Comparison of ENCODE assay signal across 27 cellular contexts in the genomic region with DNA sequence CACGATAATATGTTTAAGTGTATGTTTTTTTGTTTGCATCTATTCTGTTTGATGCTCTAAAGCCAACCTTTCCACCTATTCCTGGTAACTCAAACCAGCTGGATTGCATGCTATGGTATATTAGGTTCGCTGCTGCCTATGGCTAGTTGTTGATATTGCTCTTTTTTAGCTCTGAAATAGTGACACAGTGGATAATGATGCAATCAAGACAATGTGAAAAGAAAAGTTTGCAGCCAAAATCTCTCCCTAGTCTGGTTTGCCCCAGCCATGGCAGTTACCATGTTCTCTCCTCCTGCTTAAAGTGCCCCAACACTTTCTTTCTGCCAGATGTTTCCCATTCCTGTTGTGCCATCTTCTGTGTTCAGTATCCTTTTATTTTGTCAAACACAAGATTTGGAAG.
DNase-seq lines count a peak whose midpoint lies in the region; ATAC-seq, FAIRE-seq and TF ChIP-seq lines count a peak whose summit lies in the region.
"Had no signal": no experiment of that assay in that cellular context is flagged by ENCODE, and none has a peak within 500 bp of the region (broad histone marks: within the 10 kb centered on the region; RNA-seq: fewer than 3 reads in every experiment).

No MANE protein-coding gene starts in this region.

- H3K23ac ChIP-seq in IMR-90 (ENCODE audit: low read depth, low read length) (no peak overlapping the region), H1 (ENCODE audit: insufficient read length) (no peak overlapping the region)

- no peaks in the 10 kb centered on the region; the same call in 1 of the 2 replicates for H3K9me1 ChIP-seq in IMR-90 (ENCODE audit: insufficient read depth, low read length)

- H3K27me3 ChIP-seq in IMR-90 (ENCODE audit: control insufficient read depth, insufficient read depth, low read length) (no peaks in the 10 kb centered on the region), H1 (replicated peaks in 1 of 4; ENCODE audit: control insufficient read depth in 3 of 4, extremely low read depth in 1 of 4, insufficient read depth in 3 of 4, low read length in 3 of 4) (no peaks in the 10 kb centered on the region)
- H3K27me3 ChIP-seq: BLaER1 treated with 17β-estradiol and CSF1 and Interleukin-3, amounts not matched to agents 10 nM and 100 nM; SJSA1 had no signal

- H3K9me3 ChIP-seq in IMR-90 (ENCODE audit: control insufficient read depth, insufficient read depth, low read length) (peaks cover 7% of the 10 kb centered on the region), H1 (ENCODE audit: insufficient read depth in 2 of 2, low read depth in 1 of 2, low read length in 1 of 2) (peaks cover 10 to 15% of the 10 kb centered on the region in 2 experiments; a peak in 3 of 4 replicates)
- H3K9me3 ChIP-seq: SJSA1 had no signal

- no peaks in the 10 kb centered on the region for H3K79me2 ChIP-seq in H1 (ENCODE audit: control insufficient read depth in 1 of 2, insufficient read depth in 2 of 2, low read length in 2 of 2)

- H3K4me2 ChIP-seq in IMR-90 (ENCODE audit: low read depth, low read length) (no peak overlapping the region), H1 (ENCODE audit: insufficient read depth in 1 of 2, low read depth in 2 of 2, low read length in 2 of 2) (no peak overlapping the region)
- H3K4me2 ChIP-seq: BLaER1 treated with 17β-estradiol and CSF1 and Interleukin-3, amounts not matched to agents 10 nM and 100 nM had no signal

- H2BK15ac ChIP-seq in IMR-90 (ENCODE audit: low read depth, low read length) (peak overlapping the region; percentile 89; the same call in 1 of the 3 replicates), H1 (ENCODE audit: low read length) (no peak overlapping the region)

- no peak overlapping the region for H3K14ac ChIP-seq in IMR-90 (replicated peaks; ENCODE audit: low read depth, low read length)
- H3K14ac ChIP-seq in H1 (ENCODE audit: insufficient read length) = no peak overlapping the region

- H2BK120ac ChIP-seq in IMR-90 (ENCODE audit: low read depth, low read length) (peak overlapping the region; percentile 85), H1 (replicated peaks; ENCODE audit: low read depth, low read length) (no peak overlapping the region)

- H2AK9ac ChIP-seq in IMR-90 (replicated peaks; ENCODE audit: low read depth, low read length, poor library complexity) = no peak overlapping the region

- TF ChIP-seq POLR2A in IMR-90 (IDR thresholded peaks at IDR 0.05; ENCODE audit: low read depth, low read length) (no peak), H1 (IDR thresholded peaks at IDR 0.05; ENCODE audit: control extremely low read depth in 1 of 2, low read depth in 2 of 2, low read length in 2 of 2) (no peak)

- no TSS peak for BruUV-seq in IMR-90 (replicated peaks; lab: Mats Ljungman, UMichigan)

- H2AK5ac ChIP-seq in IMR-90 (ENCODE audit: low read depth, low read length) = no peak overlapping the region
- H2AK5ac ChIP-seq in H1 (ENCODE audit: low read depth, low read length) = no peak overlapping the region

- DNase-seq in AG20443 (ENCODE audit: low spot score) (peak; percentile 15), IMR-90 (no peak), H1 (ENCODE audit: low read depth in 1 of 2, low spot score in 2 of 2) (no peak), fibroblast of the aortic adventitia (ENCODE audit: low read depth) (peak; percentile 55), nucleus accumbens (lab: John Stamatoyannopoulos, UW) (no peak)
- DNase-seq: AML-193; CD4-positive, alpha-beta T cell; DMS53; GOT3; HCEC 1CT; Kasumi-1; NCI-H1092 treated with DMSO at 0.1 percent for 48 hours; NCI-H1436; NCI-H187 treated with DMSO at 0.1 percent for 48 hours; NCI-H2171 treated with DMSO at 0.1 percent for 48 hours; NCI-H524 treated with DMSO at 0.1 percent for 48 hours; NCI-H774; Right ventricle myocardium superior; RPMI8226 had no signal

- intact Hi-C loops in IMR-90 (cut with micrococcal nuclease) = no loop called here

- H3K27ac ChIP-seq in IMR-90 (ENCODE audit: insufficient read depth, low read length) (no peak overlapping the region), H1 (ENCODE audit: low read depth, low read length) (no peak overlapping the region)
- H3K27ac ChIP-seq: BLaER1 treated with 17β-estradiol and CSF1 and Interleukin-3, amounts not matched to agents 10 nM and 100 nM; HL-60; SJSA1 had no signal

- H4K5ac ChIP-seq in IMR-90 (ENCODE audit: low read depth, low read length) (no peak overlapping the region), H1 (ENCODE audit: insufficient read length, low read depth, low read length) (no peak overlapping the region)

- POLR2A ChIA-PET in IMR-90 (lab: Charles Lee; ENCODE audit: unreplicated experiment) (no interaction called here), H1 (lab: Charles Lee; ENCODE audit: partially characterized antibody) (no interaction called here)

- H3K4me3 ChIP-seq in IMR-90 (ENCODE audit: insufficient read depth, low read depth, low read length) (no peak overlapping the region), H1 (ENCODE audit: extremely low read depth in 1 of 4, insufficient read depth in 2 of 4, low read depth in 3 of 4, low read length in 4 of 4) (no peak overlapping the region), fibroblast of the aortic adventitia (ENCODE audit: low read depth, low read length) (no peak overlapping the region)
- H3K4me3 ChIP-seq: BLaER1 treated with 17β-estradiol and CSF1 and Interleukin-3, amounts not matched to agents 10 nM and 100 nM; SJSA1 had no signal

- H2AFZ ChIP-seq in IMR-90 (replicated peaks; ENCODE audit: low read length, poor library complexity) = no peak overlapping the region
- H2AFZ ChIP-seq in H1 (ENCODE audit: low read length) = no peak overlapping the region

- ATAC-seq in IMR-90 (ENCODE audit: low read depth) (no peak), GM19395 (IDR thresholded peaks at IDR 0.05; ENCODE audit: unreplicated experiment) (no peak), GM18519 (IDR thresholded peaks at IDR 0.05; ENCODE audit: low FRiP score, unreplicated experiment) (no peak), HG02938 (IDR thresholded peaks at IDR 0.05; ENCODE audit: unreplicated experiment) (no peak)

- dilution Hi-C loops in IMR-90 (cut with HindIII; ENCODE audit: low sequenced_read_pairs, unreplicated experiment) = no loop called here

- no peaks in the 10 kb centered on the region for H3K79me1 ChIP-seq in IMR-90 (ENCODE audit: low read depth in 1 of 2, low read length in 2 of 2)
- no peaks in the 10 kb centered on the region for H3K79me1 ChIP-seq in H1 (ENCODE audit: low read depth, low read length)

- H2BK20ac ChIP-seq in IMR-90 (ENCODE audit: low read depth, low read length) (peak overlapping the region; percentile 87; the same call in 1 of the 2 replicates), H1 (ENCODE audit: low read length) (no peak overlapping the region)

- H2BK12ac ChIP-seq in H1 (ENCODE audit: low read depth, low read length) = no peak overlapping the region

- H3K36me3 ChIP-seq in IMR-90 (ENCODE audit: control insufficient read depth, insufficient read depth, low read length) (no peaks in the 10 kb centered on the region), H1 (ENCODE audit: control insufficient read depth in 2 of 4, insufficient read depth in 4 of 4, low read length in 3 of 4) (no peaks in the 10 kb centered on the region)
- H3K36me3 ChIP-seq: SJSA1 had no signal

- no peak for TF ChIP-seq EP300 in H1 (IDR thresholded peaks at IDR 0.05; ENCODE audit: borderline replicate concordance in 1 of 2, low read depth in 2 of 2, low read length in 2 of 2)

- no peaks in the 10 kb centered on the region for H4K20me1 ChIP-seq in IMR-90 (ENCODE audit: insufficient read depth, low read length)
- H4K20me1 ChIP-seq in H1 (replicated peaks in 1 of 2; ENCODE audit: control insufficient read depth in 1 of 2, insufficient read depth in 2 of 2, low read length in 2 of 2) = no peaks in the 10 kb centered on the region
- H4K20me1 ChIP-seq: BLaER1 treated with 17β-estradiol and CSF1 and Interleukin-3, amounts not matched to agents 10 nM and 100 nM had no signal

- H3K18ac ChIP-seq in IMR-90 (ENCODE audit: low read depth, low read length) = no peak overlapping the region
- H3K18ac ChIP-seq in H1 (ENCODE audit: extremely low read depth, low read length) = no peak overlapping the region

- no CpG with 5 or more reads among the region's 2 CpGs for WGBS in IMR-90 (ENCODE audit: extremely low coverage in 2 of 2, insufficient read length in 1 of 2), 2 experiments
- 92% methylated on average over 2 of the region's 2 CpGs; no CpG with 5 or more reads in 1 of the 2 experiments for WGBS in H1 (ENCODE audit: extremely low coverage in 1 of 2, insufficient coverage in 1 of 2, insufficient read length in 1 of 2, insufficient replicate concordance in 2 of 2, low coverage in 1 of 2, low lambda C conversion rate in 2 of 2, missing lambda C conversion rate in 1 of 2), 2 experiments

- H3K4me1 ChIP-seq in IMR-90 (ENCODE audit: control insufficient read depth, insufficient read depth, low read length) (peaks cover 2% of the 10 kb centered on the region; the same call in 1 of the 2 replicates), H1 (replicated peaks in 1 of 4; ENCODE audit: control insufficient read depth in 3 of 4, insufficient read depth in 4 of 4, low read length in 3 of 4) (no peaks in the 10 kb centered on the region)
- H3K4me1 ChIP-seq: BLaER1 treated with 17β-estradiol and CSF1 and Interleukin-3, amounts not matched to agents 10 nM and 100 nM; SJSA1 had no signal

- H4K91ac ChIP-seq in IMR-90 (ENCODE audit: insufficient read depth, low read depth, low read length) (peak overlapping the region; percentile 27; the same call in 1 of the 2 replicates), H1 (replicated peaks; ENCODE audit: insufficient read length, low read length) (no peak overlapping the region)

- H3K9ac ChIP-seq in IMR-90 (ENCODE audit: low read depth, low read length) = no peak overlapping the region
- no peak overlapping the region for H3K9ac ChIP-seq in H1 (replicated peaks in 1 of 4; ENCODE audit: extremely low read depth in 1 of 4, low read depth in 3 of 4, low read length in 3 of 4)
- H3K9ac ChIP-seq: BLaER1 treated with 17β-estradiol and CSF1 and Interleukin-3, amounts not matched to agents 10 nM and 100 nM had no signal

- H3K56ac ChIP-seq in IMR-90 (ENCODE audit: extremely low read depth, insufficient read depth, low read length) (no peak overlapping the region), H1 (replicated peaks; ENCODE audit: insufficient read length, low read depth, low read length) (no peak overlapping the region)

- no peak for TF ChIP-seq RAD21 in IMR-90 (IDR thresholded peaks at IDR 0.05; ENCODE audit: low read length)
- TF ChIP-seq RAD21 in H1 (IDR thresholded peaks at IDR 0.05 in 1 of 2, conservative IDR thresholded peaks at IDR 0.05 in 1 of 2; ENCODE audit: low read depth in 2 of 2, low read length in 2 of 2) = no peak

- TF ChIP-seq CTCF in IMR-90 (conservative IDR thresholded peaks at IDR 0.05; ENCODE audit: low read depth, low read length) (no peak), H1 (IDR thresholded peaks at IDR 0.05; ENCODE audit: control extremely low read depth in 1 of 3, insufficient read depth in 1 of 3, low read depth in 1 of 3, low read length in 3 of 3) (no peak), fibroblast of the aortic adventitia (IDR thresholded peaks at IDR 0.05; ENCODE audit: insufficient read depth, low read length) (no peak)

- H3K23me2 ChIP-seq in H1 (ENCODE audit: low read depth, low read length) = no peaks in the 10 kb centered on the region

- no peak for FAIRE-seq in H1 (lab: Jason Lieb, UNC)
- FAIRE-seq: GM12891, GM19239 had no signal

- H4K8ac ChIP-seq in IMR-90 (ENCODE audit: low read depth in 2 of 2, low read length in 2 of 2) (peak overlapping the region in 1 of 2 experiments; percentile 59; a peak in 1 of 4 replicates), H1 (ENCODE audit: extremely low read depth, insufficient read depth, low read length) (no peak overlapping the region)

- CTCF ChIA-PET in IMR-90 (lab: Yijun Ruan, JAX) = interaction anchor here (0.8 to 1.1 kb wide), 2 partner anchors 11 to 158 kb away, joined by 4 to 6 read pairs; no protein-coding TSS in a partner anchor
- CTCF ChIA-PET in H1 (lab: Charles Lee; ENCODE audit: partially characterized antibody) = no interaction called here

- in situ Hi-C loops in IMR-90 (cut with MboI; ENCODE audit: low sequenced_read_pairs) = no loop called here

- H3K4ac ChIP-seq in IMR-90 (ENCODE audit: low read depth, low read length) = 0 out of 2 replicates have a peak overlapping the region, but pooled peaks have one; percentile 60
- no peak overlapping the region for H3K4ac ChIP-seq in H1 (replicated peaks; ENCODE audit: insufficient read length, low read depth, low read length)

- H2BK5ac ChIP-seq in IMR-90 (ENCODE audit: low read depth, low read length, poor library complexity, severe bottlenecking) (no peak overlapping the region), H1 (ENCODE audit: low read depth, low read length) (no peak overlapping the region)

Comparison
In these comparisons a context has a peak if more than half of its experiments do, and no peak if none do; other contexts are left out.
1. DNase-seq: peak in AG20443 (single experiment) and fibroblast of the aortic adventitia (single experiment); none in IMR-90 (single experiment), H1 (0 of 2) and nucleus accumbens (0 of 56).